ENCODE assay signal across 1 cellular context in the genomic region with DNA sequence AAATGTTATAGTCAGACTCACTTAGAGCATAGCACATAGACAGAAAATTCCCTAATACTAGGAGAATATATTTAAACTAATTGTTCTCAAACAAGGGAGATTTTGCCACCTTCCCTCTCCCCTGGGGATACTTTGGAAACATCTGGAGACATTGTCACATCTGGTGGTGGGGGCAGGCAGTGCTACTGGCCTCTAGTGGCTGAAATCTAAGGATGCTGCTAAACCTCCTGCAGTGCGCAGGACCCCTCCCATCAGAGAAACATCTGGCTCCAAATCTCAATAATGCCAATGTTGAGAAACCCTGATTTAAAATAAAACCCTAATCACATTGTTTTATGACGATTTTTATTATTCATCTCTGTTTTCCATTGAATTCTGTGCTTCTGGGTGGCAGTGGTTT.
TF ChIP-seq lines count a peak whose summit lies in the region.

No MANE protein-coding gene starts in this region.

TF ChIP-seq in WTC11, 78 proteins besides CTCF, POLR2A, EP300 and RAD21 (continued from another document):
- TF ChIP-seq KAT7 (CRISPR knock-in tag; IDR thresholded peaks at IDR 0.05; ENCODE audit: borderline replicate concordance) (no peak), ZNF263 (CRISPR knock-in tag; IDR thresholded peaks at IDR 0.05; ENCODE audit: low read depth) (no peak), ZNF219 (CRISPR knock-in tag; IDR thresholded peaks at IDR 0.05; ENCODE audit: borderline replicate concordance) (no peak), JAZF1 (CRISPR knock-in tag; IDR thresholded peaks at IDR 0.05) (no peak), SOX15 (CRISPR knock-in tag; IDR thresholded peaks at IDR 0.05) (no peak)
- TF ChIP-seq, protein P1, sequence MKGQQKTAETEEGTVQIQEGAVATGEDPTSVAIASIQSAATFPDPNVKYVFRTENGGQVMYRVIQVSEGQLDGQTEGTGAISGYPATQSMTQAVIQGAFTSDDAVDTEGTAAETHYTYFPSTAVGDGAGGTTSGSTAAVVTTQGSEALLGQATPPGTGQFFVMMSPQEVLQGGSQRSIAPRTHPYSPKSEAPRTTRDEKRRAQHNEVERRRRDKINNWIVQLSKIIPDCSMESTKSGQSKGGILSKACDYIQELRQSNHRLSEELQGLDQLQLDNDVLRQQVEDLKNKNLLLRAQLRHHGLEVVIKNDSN (CRISPR knock-in tag; IDR thresholded peaks at IDR 0.05), result no peak
- TF ChIP-seq, protein P2, sequence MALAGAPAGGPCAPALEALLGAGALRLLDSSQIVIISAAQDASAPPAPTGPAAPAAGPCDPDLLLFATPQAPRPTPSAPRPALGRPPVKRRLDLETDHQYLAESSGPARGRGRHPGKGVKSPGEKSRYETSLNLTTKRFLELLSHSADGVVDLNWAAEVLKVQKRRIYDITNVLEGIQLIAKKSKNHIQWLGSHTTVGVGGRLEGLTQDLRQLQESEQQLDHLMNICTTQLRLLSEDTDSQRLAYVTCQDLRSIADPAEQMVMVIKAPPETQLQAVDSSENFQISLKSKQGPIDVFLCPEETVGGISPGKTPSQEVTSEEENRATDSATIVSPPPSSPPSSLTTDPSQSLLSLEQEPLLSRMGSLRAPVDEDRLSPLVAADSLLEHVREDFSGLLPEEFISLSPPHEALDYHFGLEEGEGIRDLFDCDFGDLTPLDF (CRISPR knock-in tag; IDR thresholded peaks at IDR 0.05), result no peak
